6 cellular contexts compared by ENCODE assay signal in genomic region chr13:104764600-104764999, GRCh38.
"Had no signal": no experiment of that assay in that cellular context is flagged by ENCODE, and none has a peak within 500 bp of the region (broad histone marks: within the 10 kb centered on the region; RNA-seq: fewer than 3 reads in every experiment).

No MANE protein-coding gene starts in this region.

- DNase-seq: H9, HCEC 1CT had no signal

- H3K27ac ChIP-seq: HL-60 had no signal

- H3K4me3 ChIP-seq: GM23338 had no signal

- H3K36me3 Mint-ChIP-seq: IgD-negative memory B cell had no signal

- H3K4me3 Mint-ChIP-seq: GM23338, H9, IgD-negative memory B cell had no signal

- H2AFZ ChIP-seq: GM23338 had no signal

- H3K27ac Mint-ChIP-seq: GM23338, H9, IgD-negative memory B cell had no signal

- H3K9me3 Mint-ChIP-seq: GM23338, H9 had no signal

- H3K27me3 Mint-ChIP-seq: IgD-negative memory B cell had no signal

- H3K4me2 ChIP-seq: GM23338 had no signal

- H3K4me1 Mint-ChIP-seq: GM23338, H9, IgD-negative memory B cell had no signal

- ATAC-seq: GM23338, HepG2 had no signal
